Comparison of ENCODE assay signal across 18 cellular contexts in the genomic region with DNA sequence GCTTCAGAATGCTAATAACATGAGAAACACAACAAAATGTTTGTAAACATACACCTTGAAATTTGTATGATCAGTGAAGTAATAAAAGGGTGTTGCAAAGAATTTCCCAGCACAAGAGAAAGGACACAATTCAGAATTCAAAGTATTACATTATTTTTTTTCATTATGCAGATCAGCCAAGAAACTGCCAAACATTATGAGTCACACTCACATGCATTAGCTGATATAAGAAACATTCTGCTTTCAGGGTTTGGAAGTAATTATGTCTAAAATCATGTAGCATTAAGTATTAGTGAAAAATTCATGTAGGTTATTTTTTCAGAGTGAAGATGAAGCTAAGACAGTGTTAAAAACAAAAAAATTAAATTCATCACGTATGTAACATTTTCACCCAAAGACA.
DNase-seq lines count a peak whose midpoint lies in the region; ATAC-seq, FAIRE-seq and TF ChIP-seq lines count a peak whose summit lies in the region.
"Had no signal": no experiment of that assay in that cellular context is flagged by ENCODE, and none has a peak within 500 bp of the region (broad histone marks: within the 10 kb centered on the region; RNA-seq: fewer than 3 reads in every experiment).

No MANE protein-coding gene starts in this region.

- 33 to 36% methylated on average over 1 of the region's 1 CpG for WGBS in tibial nerve, 2 donors

- no peak overlapping the region for H3K27ac ChIP-seq in tibial nerve
- H3K27ac ChIP-seq: HL-60, KMS-11 had no signal

- in situ Hi-C loops in Caki2 (cut with HindIII; ENCODE audit: low pct_unique_long_range_greater_than_20kb, low sequenced_read_pairs) = no loop called here

- no peak for TF ChIP-seq POLR2A in tibial nerve (IDR thresholded peaks at IDR 0.05)
- TF ChIP-seq POLR2A in GM12892 (IDR thresholded peaks at IDR 0.05; ENCODE audit: low read depth, low read length) = no peak

- TF ChIP-seq CTCF in epithelial cell of proximal tubule (conservative IDR thresholded peaks at IDR 0.05; ENCODE audit: low read depth, low read length) = no peak
- TF ChIP-seq CTCF in tibial nerve (IDR thresholded peaks at IDR 0.05) = no peak

- peaks cover 0 to 4% (median 0%) of the 10 kb centered on the region in 4 donors for H3K4me1 ChIP-seq in tibial nerve

- peak; percentile 5 for DNase-seq in Caki2 (ENCODE audit: low read depth)
- peak; percentile 4 for DNase-seq in RKO (ENCODE audit: low spot score)
- peak; percentile 2 for DNase-seq in epithelial cell of proximal tubule (ENCODE audit: low read depth)
- peak; percentile 0 to 2 for DNase-seq in lung microvascular endothelial cell (ENCODE audit: low read depth in 2 of 2)
- DNase-seq in tibial nerve (ENCODE audit: low spot score in 2 of 2) = no peak
- DNase-seq in GM12892 (ENCODE audit: insufficient read length) = no peak
- no peak for DNase-seq in activated naive CD4-positive, alpha-beta T cell treated with Interleukin-2 at 50 U/mL for 16 hours
- DNase-seq: ACHN; CD4-positive, alpha-beta memory T cell; MG63; NCI-H1105; NCI-H1694 treated with DMSO at 0.1 percent for 48 hours; Right ventricle myocardium superior had no signal

- no peak for TF ChIP-seq EP300 in tibial nerve (IDR thresholded peaks at IDR 0.05)

- FAIRE-seq in GM12892 (lab: Jason Lieb, UNC) = no peak
- FAIRE-seq: HepG2 had no signal

- H3K27me3 ChIP-seq in tibial nerve = no peaks in the 10 kb centered on the region
- H3K27me3 ChIP-seq: MG63 had no signal

- no peaks in the 10 kb centered on the region for H3K9me3 ChIP-seq in tibial nerve
- H3K9me3 ChIP-seq: MG63 had no signal

- no peak for ATAC-seq in GM21619 (IDR thresholded peaks at IDR 0.05; ENCODE audit: unreplicated experiment)
- ATAC-seq: HepG2, Panc1 had no signal

- H3K36me3 ChIP-seq in tibial nerve = no peaks in the 10 kb centered on the region
- H3K36me3 ChIP-seq: MG63 had no signal

- H3K4me3 ChIP-seq in epithelial cell of proximal tubule (ENCODE audit: low read depth, low read length) (no peak overlapping the region), tibial nerve (no peak overlapping the region)
- H3K4me3 ChIP-seq: MG63 had no signal

Comparison
In these comparisons a context has a peak if more than half of its experiments do, and no peak if none do; other contexts are left out.
1. DNase-seq: peak in Caki2 (single experiment), RKO (single experiment), epithelial cell of proximal tubule (single experiment) and lung microvascular endothelial cell (2 of 2); none in tibial nerve (0 of 2), GM12892 (single experiment) and activated naive CD4-positive, alpha-beta T cell treated with Interleukin-2 at 50 U/mL for 16 hours (single experiment).